Comparison of ENCODE assay signal across 8 cellular contexts in genomic region chr2:152635635-152636298, GRCh38.
DNase-seq lines count a peak whose midpoint lies in the region; ATAC-seq, FAIRE-seq and TF ChIP-seq lines count a peak whose summit lies in the region.

No MANE protein-coding gene starts in this region.

- no peaks in the 10 kb centered on the region for H3K9me3 ChIP-seq in A549
- H3K9me3 ChIP-seq in Peyer's patch = no peaks in the 10 kb centered on the region
- no peaks in the 10 kb centered on the region for H3K9me3 ChIP-seq in gastroesophageal sphincter
- no peaks in the 10 kb centered on the region for H3K9me3 ChIP-seq in ovary
- no peaks in the 10 kb centered on the region for H3K9me3 ChIP-seq in upper lobe of right lung

- 23% methylated on average over 5 of the region's 5 CpGs for WGBS in A549 (ENCODE audit: missing lambda C conversion rate)
- WGBS in gastroesophageal sphincter (ENCODE audit: low coverage in 1 of 2), 2 donors = 27 to 39% methylated on average over 4 to 5 of the region's 5 CpGs
- 33 to 36% (median 34%) methylated on average over 5 of the region's 5 CpGs for WGBS in ovary, 3 donors

- TF ChIP-seq POLR2A in A549 (IDR thresholded peaks at IDR 0.05; ENCODE audit: low read length) = no peak
- TF ChIP-seq POLR2A in Peyer's patch (IDR thresholded peaks at IDR 0.05) = no peak
- TF ChIP-seq POLR2A in gastroesophageal sphincter (IDR thresholded peaks at IDR 0.05) = no peak
- no peak for TF ChIP-seq POLR2A in ovary (IDR thresholded peaks at IDR 0.05)

- no peak for TF ChIP-seq EP300 in A549 (IDR thresholded peaks at IDR 0.05)
- TF ChIP-seq EP300 in gastroesophageal sphincter (IDR thresholded peaks at IDR 0.05) = no peak
- no peak for TF ChIP-seq EP300 in ovary (IDR thresholded peaks at IDR 0.05)

- H3K4me1 ChIP-seq in A549 (no peaks in the 10 kb centered on the region), Peyer's patch (no peaks in the 10 kb centered on the region), gastroesophageal sphincter (peaks cover 0 to 7% (median 0%) of the 10 kb centered on the region in 3 donors), ovary (ENCODE audit: insufficient read depth) (no peaks in the 10 kb centered on the region), upper lobe of right lung (no peaks in the 10 kb centered on the region)

- H3K27ac ChIP-seq in A549 = no peak overlapping the region
- no peak overlapping the region for H3K27ac ChIP-seq in Peyer's patch
- H3K27ac ChIP-seq in gastroesophageal sphincter = no peak overlapping the region
- no peak overlapping the region for H3K27ac ChIP-seq in ovary
- no peak overlapping the region for H3K27ac ChIP-seq in upper lobe of right lung

- TF ChIP-seq CTCF in A549 (IDR thresholded peaks at IDR 0.05) (peak; percentile 89), Peyer's patch (IDR thresholded peaks at IDR 0.05) (peak; percentile 64 to 83 (median 78)), gastroesophageal sphincter (IDR thresholded peaks at IDR 0.05) (peak; percentile 52 to 81 (median 74)), ovary (IDR thresholded peaks at IDR 0.05) (peak; percentile 63 to 72 (median 67)), upper lobe of right lung (IDR thresholded peaks at IDR 0.05) (peak; percentile 80)

- TF ChIP-seq RAD21 in A549 (conservative IDR thresholded peaks at IDR 0.05 in 1 of 2, IDR thresholded peaks at IDR 0.05 in 1 of 2) = peak; percentile 87 to 89

- intact Hi-C loops in ovary (cut with DNase I) = loop anchor here in 3 of 4 donors (5.0 kb wide), 2 partner anchors 448 to 453 kb away; no protein-coding TSS in a partner anchor
- intact Hi-C loops in upper lobe of right lung (cut with DNase I) = no loop called here

- no peak overlapping the region for H3K4me2 ChIP-seq in A549

- CTCF ChIA-PET in A549 (lab: Yijun Ruan, JAX) = interaction anchor here (0.5 to 5.6 kb wide), 56 partner anchors 8 to 610 kb away, joined by 3 to 63 read pairs (median 4); partner anchors contain the start of genes FMNL2 and STAM2

- H3K27me3 ChIP-seq in Peyer's patch = no peaks in the 10 kb centered on the region
- H3K27me3 ChIP-seq in gastroesophageal sphincter = no peaks in the 10 kb centered on the region
- no peaks in the 10 kb centered on the region for H3K27me3 ChIP-seq in ovary
- H3K27me3 ChIP-seq in upper lobe of right lung = no peaks in the 10 kb centered on the region

- POLR2A ChIA-PET in A549 (lab: Yijun Ruan, JAX) = interaction anchor here (1.4 kb wide), 1 partner anchor 460 kb away, joined by 4 read pairs; the partner anchor contains the start of gene STAM2

- H3K36me3 ChIP-seq in Peyer's patch (peaks cover 0 to 13% (median 0%) of the 10 kb centered on the region in 3 donors), gastroesophageal sphincter (peaks cover 0 to 82% of the 10 kb centered on the region in 2 donors), ovary (no peaks in the 10 kb centered on the region), upper lobe of right lung (peaks cover 50% of the 10 kb centered on the region)

- H3K4me3 ChIP-seq in A549 (no peak overlapping the region), Peyer's patch (no peak overlapping the region), gastroesophageal sphincter (no peak overlapping the region), ovary (no peak overlapping the region), upper lobe of right lung (no peak overlapping the region)

- no peak for FAIRE-seq in A549 (lab: Jason Lieb, UNC)

- peak; percentile 46 to 60 for DNase-seq in A549 (ENCODE audit: low read depth in 1 of 2, low spot score in 1 of 2)
- peak; percentile 52 to 84 (median 64) for DNase-seq in Peyer's patch
- peak; percentile 32 to 41 for DNase-seq in activated T-helper 1 cell treated with anti-CD3 and anti-CD28 coated beads, Interleukin-2, amount 50 U/mL, for 16 hours (ENCODE audit: low read depth in 1 of 2, low spot score in 1 of 2)
- DNase-seq in ovary = peak; percentile 34 to 65 (median 50)
- no peak for DNase-seq in upper lobe of right lung

- ATAC-seq in A549 = peak; percentile 63 to 81; a peak in 4 of 6 replicates
- peak; percentile 82 for ATAC-seq in GM18502 (IDR thresholded peaks at IDR 0.05; ENCODE audit: poor library complexity, unreplicated experiment)
- ATAC-seq in HG03571 (IDR thresholded peaks at IDR 0.05; ENCODE audit: unreplicated experiment) = peak; percentile 57
- ATAC-seq in gastroesophageal sphincter = peak; percentile 39
- ATAC-seq in upper lobe of right lung = peak; percentile 83

TF ChIP-seq in A549, 52 proteins besides CTCF, POLR2A, EP300 and RAD21:
- peak; percentile 91 for TF ChIP-seq SMC3 (IDR thresholded peaks at IDR 0.05)
- no peak for TF ChIP-seq BCL3 (IDR thresholded peaks at IDR 0.05)
